In genomic region chr17:80379348-80379747, GRCh38 we compare ENCODE assay signal across 18 cellular contexts.
"Had no signal": no experiment of that assay in that cellular context is flagged by ENCODE, and none has a peak within 500 bp of the region (broad histone marks: within the 10 kb centered on the region; RNA-seq: fewer than 3 reads in every experiment).

No MANE protein-coding gene starts in this region.

- H3K4me1 ChIP-seq: lower lobe of right lung, neural progenitor cell, transverse colon had no signal

- H2AFZ ChIP-seq: neural progenitor cell had no signal

- H3K27ac ChIP-seq: epithelial cell of prostate, lower lobe of right lung, neural progenitor cell, transverse colon, WERI-Rb-1 had no signal

- H3K27me3 ChIP-seq: neural progenitor cell, transverse colon had no signal

- H3K4me3 ChIP-seq: lower lobe of right lung, neural progenitor cell, transverse colon had no signal

- H3K9me3 Mint-ChIP-seq: activated naive CD8-positive, alpha-beta T cell treated with anti-CD3 and anti-CD28 coated beads, Interleukin-2, amount 10 ng/mL, durations not matched to agents 7 days and 5 days; activated T-helper 1 cell treated with anti-CD3 and anti-CD28 coated beads, Interleukin-12 subunit alpha, Interleukin-12 subunit beta, Interleukin-2, Interleukin-4 antibody, amounts not matched to agents 30 ng/mL and 10 ng/mL and 1 ng/mL, durations not matched to agents 14 hours and 24 hours and 36 hours; endodermal cell; naive B cell; neural progenitor cell; stimulated activated memory B cell treated with anti-CD40 and anti-IgM and Interleukin-4, amounts not matched to agents 10 μg/mL and 1 μg/mL and 100 μg/mL, for 72 hours had no signal

- H3K4me1 Mint-ChIP-seq: naive B cell; stimulated activated memory B cell treated with anti-CD40 and anti-IgM and Interleukin-4, amounts not matched to agents 10 μg/mL and 1 μg/mL and 100 μg/mL, for 72 hours had no signal

- H3K27me3 Mint-ChIP-seq: activated naive CD8-positive, alpha-beta T cell treated with anti-CD3 and anti-CD28 coated beads, Interleukin-2, amount 10 ng/mL, durations not matched to agents 7 days and 5 days; naive B cell; stimulated activated memory B cell treated with anti-CD40 and anti-IgM and Interleukin-4, amounts not matched to agents 10 μg/mL and 1 μg/mL and 100 μg/mL, for 72 hours had no signal

- DNase-seq: activated CD4-positive, CD25-positive, alpha-beta regulatory T cell treated with anti-CD3 and anti-CD28 coated beads, Interleukin-2, amount 50 U/mL, for 72 hours; activated CD8-positive, alpha-beta memory T cell treated with anti-CD3 and anti-CD28 coated beads, Interleukin-2, amount 50 U/mL, for 48 hours; activated naive CD8-positive, alpha-beta T cell treated with anti-CD3 and anti-CD28 coated beads, Interleukin-2, amount 10 ng/mL, durations not matched to agents 7 days and 5 days; amygdala; cortex of kidney; endodermal cell; left colon; lower lobe of right lung; naive B cell; small intestine; stimulated activated CD4-positive, alpha-beta T cell treated with anti-CD3 and anti-CD28 coated beads, Interleukin-2, amount 100 ng/mL, for 24 hours; T-helper 1 cell; transverse colon; WERI-Rb-1 had no signal

- H3K27ac Mint-ChIP-seq: activated naive CD8-positive, alpha-beta T cell treated with anti-CD3 and anti-CD28 coated beads, Interleukin-2, amount 10 ng/mL, durations not matched to agents 7 days and 5 days; activated T-helper 1 cell treated with anti-CD3 and anti-CD28 coated beads, Interleukin-12 subunit alpha, Interleukin-12 subunit beta, Interleukin-2, Interleukin-4 antibody, amounts not matched to agents 30 ng/mL and 10 ng/mL and 1 ng/mL, durations not matched to agents 14 hours and 24 hours and 36 hours; neural progenitor cell; stimulated activated memory B cell treated with anti-CD40 and anti-IgM and Interleukin-4, amounts not matched to agents 10 μg/mL and 1 μg/mL and 100 μg/mL, for 72 hours had no signal

- H3K4me2 ChIP-seq: neural progenitor cell had no signal

- H3K4me3 Mint-ChIP-seq: activated naive CD8-positive, alpha-beta T cell treated with anti-CD3 and anti-CD28 coated beads, Interleukin-2, amount 10 ng/mL, durations not matched to agents 7 days and 5 days; activated T-helper 1 cell treated with anti-CD3 and anti-CD28 coated beads, Interleukin-12 subunit alpha, Interleukin-12 subunit beta, Interleukin-2, Interleukin-4 antibody, amounts not matched to agents 30 ng/mL and 10 ng/mL and 1 ng/mL, durations not matched to agents 14 hours and 24 hours and 36 hours; endodermal cell; naive B cell; neural progenitor cell; stimulated activated memory B cell treated with anti-CD40 and anti-IgM and Interleukin-4, amounts not matched to agents 10 μg/mL and 1 μg/mL and 100 μg/mL, for 72 hours had no signal

- H3K9me3 ChIP-seq: lower lobe of right lung, transverse colon had no signal

- ATAC-seq: left colon; lower lobe of right lung; stimulated activated memory B cell treated with anti-CD40 and anti-IgM and Interleukin-4, amounts not matched to agents 10 μg/mL and 1 μg/mL and 100 μg/mL, for 72 hours had no signal

- H3K36me3 ChIP-seq: neural progenitor cell had no signal
